ENCODE assay signal across 8 cellular contexts in the genomic region with DNA sequence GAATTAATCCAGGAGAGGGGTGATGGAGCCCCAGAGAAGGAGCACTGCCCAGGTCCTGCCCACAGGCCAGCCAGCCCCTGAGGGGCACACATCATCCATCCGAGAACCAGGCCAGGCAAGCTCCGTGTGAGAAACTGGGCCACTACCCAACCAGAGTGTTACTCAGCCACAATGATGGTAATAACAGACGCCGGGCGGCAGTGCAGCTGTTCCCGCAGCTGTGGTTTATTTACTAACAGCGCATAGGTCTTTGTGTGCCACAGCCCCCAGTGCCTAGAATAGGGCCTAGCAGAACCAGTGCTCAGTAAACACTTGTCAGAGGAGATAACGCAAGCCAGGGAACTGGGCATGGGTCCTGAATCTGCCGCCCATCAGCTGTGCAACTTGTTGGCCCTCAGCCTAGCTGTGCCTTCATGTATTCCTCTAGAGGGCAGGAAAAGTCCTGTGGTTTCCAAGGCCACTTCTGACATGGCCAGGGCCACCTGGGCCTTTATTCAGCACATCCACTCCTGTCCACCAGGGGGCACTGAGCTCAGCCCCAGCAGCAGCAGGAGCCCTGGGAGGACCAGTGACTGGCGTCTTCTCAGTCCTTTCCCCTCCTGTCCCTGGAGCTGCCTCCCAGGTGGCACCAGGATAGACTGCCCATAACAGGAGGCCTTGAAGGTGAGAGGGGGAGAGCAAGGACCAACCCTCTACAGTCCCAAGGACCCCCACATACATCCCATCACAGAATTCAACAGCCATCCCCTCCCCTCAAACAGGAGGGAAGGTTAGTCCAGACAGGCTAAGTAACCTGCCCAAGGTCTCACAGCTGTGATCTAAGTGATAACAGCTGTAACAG. TPM values are rescaled to one million over a fixed set of nuclear protein-coding genes. Genes with fewer than 3 reads are reported as not detected.
DNase-seq lines count a peak whose midpoint lies in the region; ATAC-seq and TF ChIP-seq lines count a peak whose summit lies in the region.

No MANE protein-coding gene starts in this region.

- peak overlapping the region; percentile 30 for H3K4me3 Mint-ChIP-seq in Calu3 (ENCODE audit: low read depth, unreplicated experiment)

- no peaks in the 10 kb centered on the region for H3K27me3 Mint-ChIP-seq in Calu3 (ENCODE audit: unreplicated experiment)

- no peak overlapping the region for H3K27ac Mint-ChIP-seq in Calu3 (ENCODE audit: unreplicated experiment)

- intact Hi-C loops in Calu3 (cut with micrococcal nuclease; ENCODE audit: unreplicated experiment): loop anchor here (5.0 kb wide), 1 partner anchor 143 kb away; no protein-coding TSS in a partner anchor

- H3K4me3 ChIP-seq in Jurkat, Clone E6-1 (ENCODE audit: low read length): no peak overlapping the region

- peak; percentile 92 for TF ChIP-seq CTCF in Calu3 (IDR thresholded peaks at IDR 0.05; ENCODE audit: unreplicated experiment)

- ATAC-seq in HG03025 (IDR thresholded peaks at IDR 0.05; ENCODE audit: low FRiP score, unreplicated experiment): no peak
- ATAC-seq in GM21390 (IDR thresholded peaks at IDR 0.05; ENCODE audit: unreplicated experiment): no peak

- peaks cover 56% of the 10 kb centered on the region for H3K4me1 Mint-ChIP-seq in Calu3 (ENCODE audit: low read depth, unreplicated experiment)

- H3K36me3 Mint-ChIP-seq in Calu3 (ENCODE audit: insufficient read depth, unreplicated experiment): peaks cover 78% of the 10 kb centered on the region

- CTCF ChIA-PET in Calu3 (lab: Charles Lee): interaction anchor here (0.6 to 2.8 kb wide), 19 partner anchors 9 to 191 kb away, joined by 3 to 19 read pairs (median 4); a partner anchor contains a TSS

- TSS peak; percentile 22 for BruUV-seq in Calu3 (replicated peaks; lab: Mats Ljungman, UMichigan)

- DNase-seq in Calu3 (peak; percentile 90), SHP77 treated with DMSO at 0.1 percent for 48 hours (lab: John Stamatoyannopoulos, UW) (peak; percentile 38), glomerular visceral epithelial cell (ENCODE audit: extremely low spot score) (peak; percentile 80), retina (peak; percentile 66)
- DNase-seq in Jurkat, Clone E6-1 (ENCODE audit: low read depth, low spot score): peak; percentile 66
- DNase-seq in activated gamma-delta T cell treated with anti-CD3 and anti-CD28 coated beads, Interleukin-2, amount 50 U/mL, for 16 hours (ENCODE audit: low read depth): peak; percentile 50

- no peaks in the 10 kb centered on the region for H3K9me3 Mint-ChIP-seq in Calu3 (ENCODE audit: low read depth, unreplicated experiment)

RNA-seq across cellular contexts. Expression of a gene that starts 2.1 kb away (rescaled TPM):
- 24.3 and 36.3 TPM in 2 replicates for total RNA-seq in Calu3 (2022)
- 86.6 TPM for polyA plus RNA-seq in Jurkat, Clone E6-1 (2012; ENCODE audit: insufficient read depth, insufficient read length)

RNA-seq across cellular contexts. Expression of a gene that starts 6.0 kb away (rescaled TPM):
- 215 and 217 TPM in 2 replicates for total RNA-seq in Calu3 (2022)
- 276 TPM for polyA plus RNA-seq in Jurkat, Clone E6-1 (2012; ENCODE audit: insufficient read depth, insufficient read length)

RNA-seq across cellular contexts. Expression of a gene that starts 6.1 kb away (rescaled TPM):
- 34.0 and 41.1 TPM in 2 replicates for total RNA-seq in Calu3 (2022)
- polyA plus RNA-seq in Jurkat, Clone E6-1 (2012; ENCODE audit: insufficient read depth, insufficient read length): 34.7 TPM

RNA-seq across cellular contexts. Expression of a gene that starts 41.9 kb away (rescaled TPM):
- 278 and 305 TPM in 2 replicates for total RNA-seq in Calu3 (2022)
- polyA plus RNA-seq in Jurkat, Clone E6-1 (2012; ENCODE audit: insufficient read depth, insufficient read length): 104 TPM

RNA-seq across cellular contexts. Expression of a gene that starts 48.2 kb away (rescaled TPM):
- 12.9 and 13.0 TPM in 2 replicates for total RNA-seq in Calu3 (2022)
- polyA plus RNA-seq in Jurkat, Clone E6-1 (2012; ENCODE audit: insufficient read depth, insufficient read length): 47.1 TPM

Comparison
In these comparisons a context has a peak if more than half of its experiments do, and no peak if none do; other contexts are left out.
1. DNase-seq: peak in every context shown above with its lines; median percentile 90 in Calu3; 80 in glomerular visceral epithelial cell; 66 in Jurkat, Clone E6-1; 66 in retina; 50 in activated gamma-delta T cell treated with anti-CD3 and anti-CD28 coated beads, Interleukin-2, amount 50 U/mL, for 16 hours; 38 in SHP77 treated with DMSO at 0.1 percent for 48 hours.